In genomic region chr20:5844063-5844681, GRCh38 we compare ENCODE assay signal across 8 cellular contexts.
DNase-seq lines count a peak whose midpoint lies in the region; ATAC-seq and TF ChIP-seq lines count a peak whose summit lies in the region.

No MANE protein-coding gene starts in this region.

- no TSS peak for BruUV-seq in Panc1 (replicated peaks; lab: Mats Ljungman, UMichigan)

- H3K27ac ChIP-seq in Panc1 (ENCODE audit: low read length) = no peak overlapping the region

- H3K36me3 ChIP-seq in Panc1 (ENCODE audit: control insufficient read depth, insufficient read depth, low read length) = no peaks in the 10 kb centered on the region

- ATAC-seq in GM19035 (IDR thresholded peaks at IDR 0.05; ENCODE audit: unreplicated experiment) (peak; percentile 66), HG03139 (IDR thresholded peaks at IDR 0.05; ENCODE audit: unreplicated experiment) (peak; percentile 69), Panc1 (peak; percentile 92)

- no peak for TF ChIP-seq CTCF in Panc1 (IDR thresholded peaks at IDR 0.05)

- intact Hi-C loops in Panc1 (cut with micrococcal nuclease; ENCODE audit: unreplicated experiment) = no loop called here

- peak; percentile 54 for DNase-seq in AG08395 (ENCODE audit: low spot score)
- DNase-seq in Panc1 (ENCODE audit: low read depth, low spot score) = peak; percentile 48
- DNase-seq in activated effector memory CD4-positive, alpha-beta T cell treated with Interleukin-2 at 50 U/mL for 16 hours = peak; percentile 33
- peak; percentile 26 for DNase-seq in stimulated activated CD4-positive, alpha-beta T cell treated with anti-CD3 and anti-CD28 coated beads, Interleukin-12 subunit alpha, Interleukin-12 subunit beta, amount 100 ng/mL, for 4 hours
- no peak for DNase-seq in 8988T
- no peak for DNase-seq in DMS79 (lab: John Stamatoyannopoulos, UW)

- POLR2A ChIA-PET in Panc1 (lab: Charles Lee) = no interaction called here

- H3K9me3 ChIP-seq in Panc1 (ENCODE audit: control insufficient read depth, insufficient read depth, low read depth, low read length) = no peaks in the 10 kb centered on the region

- in situ Hi-C loops in Panc1 (cut with HindIII; ENCODE audit: low pct_unique_long_range_greater_than_20kb, low sequenced_read_pairs) = no loop called here

- H3K27me3 ChIP-seq in Panc1 (ENCODE audit: control insufficient read depth, insufficient read depth, low read length) = peaks cover 5% of the 10 kb centered on the region; the same call in 1 of the 2 replicates

- H3K4me1 ChIP-seq in Panc1 (ENCODE audit: control insufficient read depth, insufficient read depth, low read length) = 0 out of 2 replicates have a peak, but pooled peaks cover 4% of the 10 kb centered on the region

- no peak overlapping the region for H3K4me3 ChIP-seq in Panc1 (ENCODE audit: low read depth in 2 of 2, low read length in 2 of 2)

- CTCF ChIA-PET in Panc1 (lab: Charles Lee) = no interaction called here

Comparison
In these comparisons a context has a peak if more than half of its experiments do, and no peak if none do; other contexts are left out.
1. DNase-seq: peak in AG08395 (single experiment), Panc1 (single experiment), activated effector memory CD4-positive, alpha-beta T cell treated with Interleukin-2 at 50 U/mL for 16 hours (single experiment) and stimulated activated CD4-positive, alpha-beta T cell treated with anti-CD3 and anti-CD28 coated beads, Interleukin-12 subunit alpha, Interleukin-12 subunit beta, amount 100 ng/mL, for 4 hours (single experiment); none in 8988T (single experiment) and DMS79 (single experiment).
2. Peak in every context shown above with its lines, with median percentiles within 50 percentile points of each other: ATAC-seq.